17 cellular contexts compared by ENCODE assay signal in the genomic region with DNA sequence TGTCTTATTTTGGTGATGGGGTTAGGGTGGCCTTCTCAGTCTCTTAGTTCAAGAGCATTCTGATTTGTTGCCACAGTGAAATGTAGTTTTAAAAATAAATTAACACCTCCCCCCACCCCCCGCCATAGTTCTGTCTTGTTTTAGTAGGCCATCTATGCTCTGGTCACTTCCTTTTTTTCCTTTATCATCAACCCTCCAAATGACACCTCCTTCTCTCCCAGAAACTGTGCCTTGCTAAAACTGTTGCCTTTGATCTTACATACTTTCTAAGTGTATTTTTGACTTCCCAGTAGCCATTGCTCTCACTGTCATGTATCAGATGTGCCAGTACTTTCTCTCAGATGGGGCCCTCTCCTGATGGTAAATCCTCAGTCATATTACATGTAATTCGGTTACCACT. TPM values are rescaled to one million over a fixed set of nuclear protein-coding genes. Genes with fewer than 3 reads are reported as not detected.
DNase-seq lines count a peak whose midpoint lies in the region; ATAC-seq and TF ChIP-seq lines count a peak whose summit lies in the region.
"Had no signal": no experiment of that assay in that cellular context is flagged by ENCODE, and none has a peak within 500 bp of the region (broad histone marks: within the 10 kb centered on the region; RNA-seq: fewer than 3 reads in every experiment).

No MANE protein-coding gene starts in this region.

- CTCF ChIA-PET in activated naive CD4-positive, alpha-beta T cell treated with anti-CD3 and anti-CD28 coated beads for 36 hours (lab: Charles Lee), result no interaction called here

- H3K4me3 Mint-ChIP-seq in activated naive CD4-positive, alpha-beta T cell treated with anti-CD3 and anti-CD28 coated beads, Interleukin-2, amount 50 U/mL, for 24 hours, result peak overlapping the region; percentile 55
- no peak overlapping the region for H3K4me3 Mint-ChIP-seq in activated naive CD4-positive, alpha-beta T cell treated with anti-CD3 and anti-CD28 coated beads for 36 hours
- H3K4me3 Mint-ChIP-seq in activated naive CD8-positive, alpha-beta T cell treated with anti-CD3 and anti-CD28 coated beads, Interleukin-2, amount 50 U/mL, for 24 hours, result no peak overlapping the region
- H3K4me3 Mint-ChIP-seq in stimulated activated memory B cell treated with anti-CD40 and anti-IgM and Interleukin-4, amounts not matched to agents 10 μg/mL and 1 μg/mL and 100 μg/mL, for 72 hours, result no peak overlapping the region

- H3K27ac Mint-ChIP-seq in activated naive CD4-positive, alpha-beta T cell treated with anti-CD3 and anti-CD28 coated beads, Interleukin-2, amount 50 U/mL, for 24 hours, result no peak overlapping the region
- no peak overlapping the region for H3K27ac Mint-ChIP-seq in activated naive CD4-positive, alpha-beta T cell treated with anti-CD3 and anti-CD28 coated beads for 36 hours
- peak overlapping the region; percentile 16 for H3K27ac Mint-ChIP-seq in activated naive CD8-positive, alpha-beta T cell treated with anti-CD3 and anti-CD28 coated beads, Interleukin-2, amount 50 U/mL, for 24 hours
- peak overlapping the region; percentile 92 for H3K27ac Mint-ChIP-seq in stimulated activated memory B cell treated with anti-CD40 and anti-IgM and Interleukin-4, amounts not matched to agents 10 μg/mL and 1 μg/mL and 100 μg/mL, for 72 hours

- no peaks in the 10 kb centered on the region for H3K9me3 Mint-ChIP-seq in activated naive CD4-positive, alpha-beta T cell treated with anti-CD3 and anti-CD28 coated beads, Interleukin-2, amount 50 U/mL, for 24 hours
- H3K9me3 Mint-ChIP-seq in activated naive CD4-positive, alpha-beta T cell treated with anti-CD3 and anti-CD28 coated beads for 36 hours, result no peaks in the 10 kb centered on the region
- H3K9me3 Mint-ChIP-seq in activated naive CD8-positive, alpha-beta T cell treated with anti-CD3 and anti-CD28 coated beads, Interleukin-2, amount 50 U/mL, for 24 hours, result no peaks in the 10 kb centered on the region
- no peaks in the 10 kb centered on the region for H3K9me3 Mint-ChIP-seq in stimulated activated memory B cell treated with anti-CD40 and anti-IgM and Interleukin-4, amounts not matched to agents 10 μg/mL and 1 μg/mL and 100 μg/mL, for 72 hours

- intact Hi-C loops in activated naive CD4-positive, alpha-beta T cell treated with anti-CD3 and anti-CD28 coated beads for 36 hours (cut with micrococcal nuclease), result loop anchor here (10.0 kb wide), 1 partner anchor 1782 kb away; the partner anchor contains the start of gene PCDH18

- H3K4me1 Mint-ChIP-seq in activated naive CD4-positive, alpha-beta T cell treated with anti-CD3 and anti-CD28 coated beads, Interleukin-2, amount 50 U/mL, for 24 hours, result peaks cover 86% of the 10 kb centered on the region
- peaks cover 74% of the 10 kb centered on the region for H3K4me1 Mint-ChIP-seq in activated naive CD4-positive, alpha-beta T cell treated with anti-CD3 and anti-CD28 coated beads for 36 hours (ENCODE audit: low read depth)
- peaks cover 79% of the 10 kb centered on the region for H3K4me1 Mint-ChIP-seq in activated naive CD8-positive, alpha-beta T cell treated with anti-CD3 and anti-CD28 coated beads, Interleukin-2, amount 50 U/mL, for 24 hours
- peaks cover 75% of the 10 kb centered on the region for H3K4me1 Mint-ChIP-seq in stimulated activated memory B cell treated with anti-CD40 and anti-IgM and Interleukin-4, amounts not matched to agents 10 μg/mL and 1 μg/mL and 100 μg/mL, for 72 hours

- peaks cover 12% of the 10 kb centered on the region for H3K36me3 Mint-ChIP-seq in activated naive CD4-positive, alpha-beta T cell treated with anti-CD3 and anti-CD28 coated beads, Interleukin-2, amount 50 U/mL, for 24 hours
- peaks cover 13% of the 10 kb centered on the region for H3K36me3 Mint-ChIP-seq in activated naive CD4-positive, alpha-beta T cell treated with anti-CD3 and anti-CD28 coated beads for 36 hours (ENCODE audit: low read depth)
- peaks cover 53% of the 10 kb centered on the region for H3K36me3 Mint-ChIP-seq in activated naive CD8-positive, alpha-beta T cell treated with anti-CD3 and anti-CD28 coated beads, Interleukin-2, amount 50 U/mL, for 24 hours (ENCODE audit: low read depth)
- peaks cover 22% of the 10 kb centered on the region for H3K36me3 Mint-ChIP-seq in stimulated activated memory B cell treated with anti-CD40 and anti-IgM and Interleukin-4, amounts not matched to agents 10 μg/mL and 1 μg/mL and 100 μg/mL, for 72 hours

- H3K27me3 Mint-ChIP-seq in activated naive CD4-positive, alpha-beta T cell treated with anti-CD3 and anti-CD28 coated beads, Interleukin-2, amount 50 U/mL, for 24 hours, result no peaks in the 10 kb centered on the region
- H3K27me3 Mint-ChIP-seq in activated naive CD4-positive, alpha-beta T cell treated with anti-CD3 and anti-CD28 coated beads for 36 hours (ENCODE audit: low read depth), result no peaks in the 10 kb centered on the region
- H3K27me3 Mint-ChIP-seq in activated naive CD8-positive, alpha-beta T cell treated with anti-CD3 and anti-CD28 coated beads, Interleukin-2, amount 50 U/mL, for 24 hours, result no peaks in the 10 kb centered on the region
- no peaks in the 10 kb centered on the region for H3K27me3 Mint-ChIP-seq in stimulated activated memory B cell treated with anti-CD40 and anti-IgM and Interleukin-4, amounts not matched to agents 10 μg/mL and 1 μg/mL and 100 μg/mL, for 72 hours

- no peak overlapping the region for H3K27ac ChIP-seq in coronary artery
- H3K27ac ChIP-seq: vagina had no signal

- TF ChIP-seq CTCF in coronary artery (IDR thresholded peaks at IDR 0.05), result no peak

- no peak for ATAC-seq in activated naive CD8-positive, alpha-beta T cell treated with anti-CD3 and anti-CD28 coated beads, Interleukin-2, amount 50 U/mL, for 24 hours
- ATAC-seq in stimulated activated memory B cell treated with anti-CD40 and anti-IgM and Interleukin-4, amounts not matched to agents 10 μg/mL and 1 μg/mL and 100 μg/mL, for 72 hours, result no peak
- no peak for ATAC-seq in HG03159 (IDR thresholded peaks at IDR 0.05; ENCODE audit: unreplicated experiment)
- ATAC-seq: left colon had no signal

- H3K4me3 ChIP-seq in coronary artery, result no peak overlapping the region
- H3K4me3 ChIP-seq: vagina had no signal

- DNase-seq in activated naive CD4-positive, alpha-beta T cell treated with anti-CD3 and anti-CD28 coated beads for 36 hours, result no peak
- DNase-seq in MV-4-11 (lab: John Stamatoyannopoulos, UW), result peak; percentile 31
- no peak for DNase-seq in activated naive CD8-positive, alpha-beta T cell treated with anti-CD3 and anti-CD28 coated beads, Interleukin-2, amount 50 U/mL, for 24 hours
- no peak for DNase-seq in coronary artery (ENCODE audit: low spot score)
- no peak for DNase-seq in activated CD8-positive, alpha-beta memory T cell treated with anti-CD3 and anti-CD28 coated beads, Interleukin-2, amount 50 U/mL, for 4 hours
- DNase-seq: activated T-cell treated with anti-CD3 and anti-CD28 coated beads, Interleukin-2, amount 50 U/mL, for 1 hour; central memory CD4-positive, alpha-beta T cell; left colon; midbrain; NCI-H345; nucleus accumbens; SW 1271 had no signal

RNA-seq across cellular contexts. Expression of gene NDUFC1, which starts 14.5 kb away (rescaled TPM):
- 10 to 100 TPM; 43.4 to 44.2 TPM for total RNA-seq in activated naive CD4-positive, alpha-beta T cell treated with anti-CD3 and anti-CD28 coated beads for 36 hours

RNA-seq across cellular contexts. Expression of gene NAA15, which starts 15.4 kb away (rescaled TPM):
- total RNA-seq in activated naive CD4-positive, alpha-beta T cell treated with anti-CD3 and anti-CD28 coated beads for 36 hours, result 10 to 100 TPM; 91.5 to 94.0 TPM

RNA-seq across cellular contexts. Expression of gene MGARP, which starts 36.7 kb away (rescaled TPM):
- total RNA-seq in activated naive CD4-positive, alpha-beta T cell treated with anti-CD3 and anti-CD28 coated beads for 36 hours, result not detected
- total RNA-seq: HT1080 had no signal

Comparison
In these comparisons a context has a peak if more than half of its experiments do, and no peak if none do; other contexts are left out.
1. H3K27ac Mint-ChIP-seq: peak in activated naive CD8-positive, alpha-beta T cell treated with anti-CD3 and anti-CD28 coated beads, Interleukin-2, amount 50 U/mL, for 24 hours (single experiment) and stimulated activated memory B cell treated with anti-CD40 and anti-IgM and Interleukin-4, amounts not matched to agents 10 μg/mL and 1 μg/mL and 100 μg/mL, for 72 hours (single experiment); none in activated naive CD4-positive, alpha-beta T cell treated with anti-CD3 and anti-CD28 coated beads, Interleukin-2, amount 50 U/mL, for 24 hours (single experiment) and activated naive CD4-positive, alpha-beta T cell treated with anti-CD3 and anti-CD28 coated beads for 36 hours (single experiment).